In genomic region chr2:118835739-118836410, GRCh38 we compare ENCODE assay signal across 10 cellular contexts. TPM values are rescaled to one million over a fixed set of nuclear protein-coding genes. Genes with fewer than 3 reads are reported as not detected.
DNase-seq lines count a peak whose midpoint lies in the region; ATAC-seq and TF ChIP-seq lines count a peak whose summit lies in the region.
"Had no signal": no experiment of that assay in that cellular context is flagged by ENCODE, and none has a peak within 500 bp of the region (broad histone marks: within the 10 kb centered on the region; RNA-seq: fewer than 3 reads in every experiment).

No MANE protein-coding gene starts in this region.

- no peak for TF ChIP-seq POLR2A in esophagus squamous epithelium (IDR thresholded peaks at IDR 0.05)

- H3K27ac ChIP-seq in C4-2B (peak overlapping the region; percentile 58), esophagus squamous epithelium (no peak overlapping the region), osteoblast (ENCODE audit: low read depth, low read length) (no peak overlapping the region)

- intact Hi-C loops in esophagus squamous epithelium (cut with DNase I), result no loop called here

- peak overlapping the region; percentile 10 to 61 (median 35) for H3K4me3 ChIP-seq in esophagus squamous epithelium
- peak overlapping the region; percentile 69 for H3K4me3 ChIP-seq in osteoblast (ENCODE audit: insufficient read depth, low read length)

- H3K4me1 ChIP-seq in esophagus squamous epithelium, result peaks cover 14 to 23% (median 15%) of the 10 kb centered on the region in 3 donors
- H3K4me1 ChIP-seq in osteoblast (ENCODE audit: insufficient read depth, low read length), result peaks cover 3% of the 10 kb centered on the region

- H3K9me3 ChIP-seq in esophagus squamous epithelium, result no peaks in the 10 kb centered on the region
- no peaks in the 10 kb centered on the region for H3K9me3 ChIP-seq in osteoblast (ENCODE audit: low read depth, low read length)

- DNase-seq in NCI-H69 (lab: John Stamatoyannopoulos, UW) (peak; percentile 36), esophagus squamous epithelium (lab: John Stamatoyannopoulos, UW) (no peak), osteoblast (ENCODE audit: insufficient read length, low spot score, missing footprints) (no peak), Ammon's horn (ENCODE audit: low spot score) (no peak), inferior parietal cortex (ENCODE audit: extremely low spot score) (no peak), NCI-H82 (lab: John Stamatoyannopoulos, UW) (no peak)

- H3K36me3 ChIP-seq in esophagus squamous epithelium (no peaks in the 10 kb centered on the region), osteoblast (ENCODE audit: insufficient read depth, low read length) (no peaks in the 10 kb centered on the region)

- 3 to 5% methylated on average over 22 to 39 of the region's 54 CpGs for WGBS in esophagus squamous epithelium, 2 donors

- H3K4me2 ChIP-seq in osteoblast (ENCODE audit: insufficient read depth, low read length), result peak overlapping the region; percentile 75

- no peaks in the 10 kb centered on the region for H3K79me2 ChIP-seq in osteoblast (ENCODE audit: insufficient read depth, low read length)

- peaks cover 12 to 100% (median 51%) of the 10 kb centered on the region in 4 donors for H3K27me3 ChIP-seq in esophagus squamous epithelium
- H3K27me3 ChIP-seq in osteoblast (ENCODE audit: insufficient read depth, low read length), result peaks cover 64% of the 10 kb centered on the region

- no peak for ATAC-seq in HG03039 (IDR thresholded peaks at IDR 0.05; ENCODE audit: unreplicated experiment)

- no peaks in the 10 kb centered on the region for H4K20me1 ChIP-seq in osteoblast (ENCODE audit: insufficient read depth, low read length)

- no peak for TF ChIP-seq CTCF in C4-2B (conservative IDR thresholded peaks at IDR 0.05)
- TF ChIP-seq CTCF in esophagus squamous epithelium (IDR thresholded peaks at IDR 0.05), result no peak
- no peak for TF ChIP-seq CTCF in osteoblast (IDR thresholded peaks at IDR 0.05; ENCODE audit: extremely low read depth, low read depth, low read length)

- H2AFZ ChIP-seq in osteoblast (ENCODE audit: low read length), result peak overlapping the region; percentile 74

RNA-seq across cellular contexts. Expression of gene EN1, which starts 11.6 kb away (rescaled TPM):
- total RNA-seq in esophagus squamous epithelium (not detected), osteoblast (0.29 and 0.72 TPM in 2 replicates)
- total RNA-seq: glomerular endothelial cell; T-helper 1 cell treated with Interleukin-12 subunit alpha and Interleukin-12 subunit beta and Interleukin-4 antibody, amounts not matched to agents 30 ng/mL and 1 ng/mL, for 36 hours had no signal
